Comparison of ENCODE assay signal across 3 cellular contexts in the genomic region with DNA sequence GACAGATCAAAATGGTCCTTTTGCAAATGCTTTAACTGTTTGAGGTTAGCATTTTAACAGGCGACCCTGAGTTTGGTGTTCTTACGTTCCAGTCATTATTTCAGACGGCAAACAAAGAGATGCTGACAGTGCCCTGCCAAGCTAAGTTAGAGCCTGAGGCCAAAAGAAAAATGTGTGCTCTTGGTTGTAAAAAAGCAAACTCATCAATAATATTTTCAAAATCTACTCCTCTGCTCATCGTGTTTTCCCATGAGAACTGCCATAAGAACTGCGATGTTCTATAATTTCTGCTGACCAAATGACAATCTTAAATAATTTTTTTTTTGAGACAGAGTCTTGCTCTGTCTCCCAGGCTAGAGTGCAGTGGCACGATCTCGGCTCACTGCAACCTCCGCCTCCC.
A peak's percentile ranks its signal among the peaks of the same experiment; 100 is the strongest.
TF ChIP-seq lines count a peak whose summit lies in the region.

No MANE protein-coding gene starts in this region.

TF ChIP-seq in HepG2, 621 proteins besides CTCF, POLR2A, EP300 and RAD21:
- no peak for TF ChIP-seq ZBTB10 (CRISPR knock-in tag; IDR thresholded peaks at IDR 0.05; ENCODE audit: borderline replicate concordance)
- no peak for TF ChIP-seq NR2F6 (IDR thresholded peaks at IDR 0.05)
- no peak for TF ChIP-seq NR2F6 (CRISPR knock-in tag; IDR thresholded peaks at IDR 0.05)
- peak; percentile 6 to 47; a peak in 1 of 4 replicates for TF ChIP-seq MAFK (conservative IDR thresholded peaks at IDR 0.05 in 1 of 2, IDR thresholded peaks at IDR 0.05 in 1 of 2; ENCODE audit: low read length in 2 of 2)
- peak; percentile 53; the same call in 1 of the 2 replicates for TF ChIP-seq MAFF (IDR thresholded peaks at IDR 0.05; ENCODE audit: low read depth, low read length)

TF ChIP-seq in A549, 52 proteins besides CTCF, POLR2A, EP300 and RAD21:
- TF ChIP-seq FOSL2 (IDR thresholded peaks at IDR 0.05) (no peak), FOSL2 (CRISPR knock-in tag; IDR thresholded peaks at IDR 0.05) (no peak), MAFK (IDR thresholded peaks at IDR 0.05; ENCODE audit: partially characterized antibody) (peak; percentile 62)

TF ChIP-seq in K562, 482 proteins besides CTCF, POLR2A, EP300 and RAD21:
- no peak for TF ChIP-seq ZBTB7A (IDR thresholded peaks at IDR 0.05; ENCODE audit: borderline replicate concordance, control insufficient read depth, low read depth, low read length)
- no peak for TF ChIP-seq ZNF3 (CRISPR knock-in tag; IDR thresholded peaks at IDR 0.05)
- TF ChIP-seq MAFG (tag; conservative IDR thresholded peaks at IDR 0.05) = peak; percentile 34; the same call in 1 of the 2 replicates
- peak; percentile 49 for TF ChIP-seq ZNF316 (IDR thresholded peaks at IDR 0.05)
